Comparison of ENCODE assay signal across 25 cellular contexts in the genomic region with DNA sequence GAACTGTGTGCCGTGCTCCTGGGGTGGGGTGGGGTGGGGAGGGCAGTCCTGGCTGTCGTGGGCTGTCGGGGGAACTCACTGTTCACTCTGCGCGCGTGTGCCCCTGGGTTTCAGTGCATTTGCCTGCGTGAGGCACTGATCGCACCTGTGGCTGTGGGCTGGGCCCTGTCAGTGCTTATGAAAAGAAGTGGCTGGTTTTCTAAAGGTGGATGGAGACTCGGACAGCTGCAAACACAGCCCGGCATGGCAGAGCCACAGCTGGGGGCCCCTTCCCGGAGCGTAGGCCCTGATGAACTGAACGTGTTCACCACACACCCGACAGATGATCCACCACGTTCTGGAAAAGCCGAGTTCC. TPM values are rescaled to one million over a fixed set of nuclear protein-coding genes. Genes with fewer than 3 reads are reported as not detected.
"Had no signal": no experiment of that assay in that cellular context is flagged by ENCODE, and none has a peak within 500 bp of the region (broad histone marks: within the 10 kb centered on the region; RNA-seq: fewer than 3 reads in every experiment).

No MANE protein-coding gene starts in this region.

- H3K4me3 Mint-ChIP-seq: dendritic cell treated with granulocyte-macrophage colony-stimulating factor and Interleukin-4, amounts not matched to agents 40 ng/mL and 50 ng/mL, for 4 days; memory B cell; mesothelial cell of epicardium; natural killer cell treated with Interleukin-12 subunit alpha and Interleukin-12 subunit beta and Interleukin-15 and Interleukin-18, amount 100 ng/mL, for 72 hours; neural progenitor cell; stimulated activated naive B cell treated with anti-CD40 and anti-IgM and Interleukin-4, amounts not matched to agents 10 μg/mL and 1 μg/mL and 100 μg/mL, for 72 hours; stimulated activated naive CD8-positive, alpha-beta T cell treated with anti-CD3 and anti-CD28 coated beads, Interleukin-15, amount 100 ng/mL, for 72 hours had no signal

- H3K9me3 Mint-ChIP-seq: neural progenitor cell had no signal

- H3K27ac ChIP-seq: foreskin keratinocyte, lower lobe of right lung, neural progenitor cell, parathyroid adenoma, prostate gland, testis, tibial nerve, upper lobe of right lung, vagina had no signal

- H3K27me3 Mint-ChIP-seq: dendritic cell treated with granulocyte-macrophage colony-stimulating factor and Interleukin-4, amounts not matched to agents 40 ng/mL and 50 ng/mL, for 4 days; memory B cell; natural killer cell treated with Interleukin-12 subunit alpha and Interleukin-12 subunit beta and Interleukin-15 and Interleukin-18, amount 100 ng/mL, for 72 hours; stimulated activated naive B cell treated with anti-CD40 and anti-IgM and Interleukin-4, amounts not matched to agents 10 μg/mL and 1 μg/mL and 100 μg/mL, for 72 hours; stimulated activated naive CD8-positive, alpha-beta T cell treated with anti-CD3 and anti-CD28 coated beads, Interleukin-15, amount 100 ng/mL, for 72 hours had no signal

- H3K4me1 ChIP-seq: foreskin keratinocyte, lower lobe of right lung, neural progenitor cell, parathyroid adenoma, prostate gland, testis, tibial nerve, upper lobe of right lung, vagina had no signal

- H3K27ac Mint-ChIP-seq: dendritic cell treated with granulocyte-macrophage colony-stimulating factor and Interleukin-4, amounts not matched to agents 40 ng/mL and 50 ng/mL, for 4 days; memory B cell; mesothelial cell of epicardium; natural killer cell treated with Interleukin-12 subunit alpha and Interleukin-12 subunit beta and Interleukin-15 and Interleukin-18, amount 100 ng/mL, for 72 hours; neural progenitor cell; stimulated activated naive B cell treated with anti-CD40 and anti-IgM and Interleukin-4, amounts not matched to agents 10 μg/mL and 1 μg/mL and 100 μg/mL, for 72 hours; stimulated activated naive CD8-positive, alpha-beta T cell treated with anti-CD3 and anti-CD28 coated beads, Interleukin-15, amount 100 ng/mL, for 72 hours had no signal

- H3K9me3 ChIP-seq: lower lobe of right lung, prostate gland, testis, tibial nerve, upper lobe of right lung, vagina had no signal

- H3K36me3 ChIP-seq: neural progenitor cell, prostate gland, vagina had no signal

- H3K4me3 ChIP-seq: lower lobe of right lung, neural progenitor cell, prostate gland, skin epidermis, testis, tibial nerve, upper lobe of right lung, vagina had no signal

- DNase-seq: erythroblast; foreskin keratinocyte; hippocampal formation; kidney glomerular epithelial cell; lower lobe of right lung; occipital lobe; stimulated activated CD4-positive, alpha-beta T cell treated with anti-CD3 and anti-CD28 coated beads, Interleukin-2, amount 100 ng/mL, for 24 hours; stimulated activated CD4-positive, alpha-beta T cell treated with anti-CD3 and anti-CD28 coated beads, Interleukin-4, amount 100 ng/mL, for 4 hours; stimulated activated naive B cell treated with anti-CD40 and anti-IgM and Interleukin-4, amounts not matched to agents 10 μg/mL and 1 μg/mL and 100 μg/mL, for 72 hours; stimulated activated naive CD8-positive, alpha-beta T cell treated with anti-CD3 and anti-CD28 coated beads, Interleukin-15, amount 100 ng/mL, for 72 hours; testis; upper lobe of right lung had no signal

- H3K79me2 ChIP-seq: parathyroid adenoma had no signal

- H3K27me3 ChIP-seq: foreskin keratinocyte, neural progenitor cell, testis, tibial nerve, upper lobe of right lung, vagina had no signal

- ATAC-seq: foreskin keratinocyte; left lobe of liver; lower lobe of right lung; natural killer cell treated with Interleukin-12 subunit alpha and Interleukin-12 subunit beta and Interleukin-15 and Interleukin-18, amount 100 ng/mL, for 72 hours; sciatic nerve; stimulated activated naive CD8-positive, alpha-beta T cell treated with anti-CD3 and anti-CD28 coated beads, Interleukin-15, amount 100 ng/mL, for 72 hours; upper lobe of right lung had no signal

- H3K4me1 Mint-ChIP-seq: mesothelial cell of epicardium; stimulated activated naive CD8-positive, alpha-beta T cell treated with anti-CD3 and anti-CD28 coated beads, Interleukin-15, amount 100 ng/mL, for 72 hours had no signal

- H2AFZ ChIP-seq: neural progenitor cell, parathyroid adenoma had no signal

- H3K4me2 ChIP-seq: neural progenitor cell had no signal

- H3K9ac ChIP-seq: neural progenitor cell, parathyroid adenoma had no signal

RNA-seq across cellular contexts. Expression of a gene that starts 42.7 kb away (rescaled TPM):
- total RNA-seq: endothelial cell of umbilical vein had no signal
- polyA plus RNA-seq: foreskin keratinocyte had no signal
